Comparison of ENCODE assay signal across 24 cellular contexts in genomic region chr9:122378236-122378635, GRCh38. TPM values are rescaled to one million over a fixed set of nuclear protein-coding genes. Genes with fewer than 3 reads are reported as not detected.
"Had no signal": no experiment of that assay in that cellular context is flagged by ENCODE, and none has a peak within 500 bp of the region (broad histone marks: within the 10 kb centered on the region; RNA-seq: fewer than 3 reads in every experiment).

No MANE protein-coding gene starts in this region.

- H3K27me3 ChIP-seq: adrenal gland, ascending aorta, brain microvascular endothelial cell, esophagus squamous epithelium, gastrocnemius medialis, testis had no signal

- ATAC-seq: activated CD8-positive, alpha-beta memory T cell treated with anti-CD3 and anti-CD28 coated beads, Interleukin-2, amount 10 ng/mL, durations not matched to agents 7 days and 5 days; activated CD8-positive, alpha-beta T cell treated with anti-CD3 and anti-CD28 coated beads for 36 hours; gastrocnemius medialis had no signal

- H3K4me3 Mint-ChIP-seq: activated CD4-positive, alpha-beta T cell treated with anti-CD3 and anti-CD28 coated beads, Interleukin-2, amount 10 ng/mL, durations not matched to agents 7 days and 5 days; activated CD8-positive, alpha-beta memory T cell treated with anti-CD3 and anti-CD28 coated beads, Interleukin-2, amount 10 ng/mL, durations not matched to agents 7 days and 5 days; activated CD8-positive, alpha-beta T cell treated with anti-CD3 and anti-CD28 coated beads for 36 hours; activated naive CD4-positive, alpha-beta T cell treated with anti-CD3 and anti-CD28 coated beads, Interleukin-2, amount 50 U/mL, for 24 hours; nephron progenitor cell; type B pancreatic cell had no signal

- FAIRE-seq: colon had no signal

- H3K9me3 ChIP-seq: adrenal gland, ascending aorta, gastrocnemius medialis, testis had no signal

- H3K36me3 Mint-ChIP-seq: activated CD8-positive, alpha-beta memory T cell treated with anti-CD3 and anti-CD28 coated beads, Interleukin-2, amount 10 ng/mL, durations not matched to agents 7 days and 5 days; activated naive CD4-positive, alpha-beta T cell treated with anti-CD3 and anti-CD28 coated beads, Interleukin-2, amount 50 U/mL, for 24 hours; type B pancreatic cell had no signal

- H3K27me3 Mint-ChIP-seq: activated CD4-positive, alpha-beta T cell treated with anti-CD3 and anti-CD28 coated beads, Interleukin-2, amount 10 ng/mL, durations not matched to agents 7 days and 5 days had no signal

- DNase-seq: activated CD4-positive, alpha-beta T cell treated with anti-CD3 and anti-CD28 coated beads, Interleukin-2, amount 10 ng/mL, durations not matched to agents 7 days and 5 days; activated CD4-positive, CD25-positive, alpha-beta regulatory T cell treated with anti-CD3 and anti-CD28 coated beads, Interleukin-2, amount 50 U/mL, for 72 hours; activated CD8-positive, alpha-beta memory T cell treated with anti-CD3 and anti-CD28 coated beads, Interleukin-2, amount 10 ng/mL, durations not matched to agents 7 days and 5 days; activated CD8-positive, alpha-beta T cell treated with anti-CD3 and anti-CD28 coated beads for 36 hours; activated gamma-delta T cell treated with Interleukin-2 at 50 U/mL for 16 hours; activated T-cell treated with anti-CD3 and anti-CD28 coated beads, Interleukin-2, amount 50 U/mL, for 1 hour; adrenal gland; brain microvascular endothelial cell; dorsolateral prefrontal cortex; esophagus squamous epithelium; gastrocnemius medialis; hypothalamus; left ventricle myocardium inferior; nephron progenitor cell; occipital lobe; retina; stimulated activated CD4-positive, alpha-beta T cell treated with anti-CD3 and anti-CD28 coated beads, Interleukin-4, amount 100 ng/mL, for 1 hour; stimulated activated naive CD4-positive, alpha-beta T cell; testis; WERI-Rb-1 had no signal

- H3K9me3 Mint-ChIP-seq: activated naive CD4-positive, alpha-beta T cell treated with anti-CD3 and anti-CD28 coated beads, Interleukin-2, amount 50 U/mL, for 24 hours; type B pancreatic cell had no signal

- H3K36me3 ChIP-seq: adrenal gland, ascending aorta, brain microvascular endothelial cell, gastrocnemius medialis, left ventricle myocardium inferior, WERI-Rb-1 had no signal

- H3K4me1 Mint-ChIP-seq: activated CD4-positive, alpha-beta T cell treated with anti-CD3 and anti-CD28 coated beads, Interleukin-2, amount 10 ng/mL, durations not matched to agents 7 days and 5 days; activated CD8-positive, alpha-beta memory T cell treated with anti-CD3 and anti-CD28 coated beads, Interleukin-2, amount 10 ng/mL, durations not matched to agents 7 days and 5 days had no signal

- H3K27ac ChIP-seq: adrenal gland, ascending aorta, brain microvascular endothelial cell, dorsolateral prefrontal cortex, gastrocnemius medialis, left ventricle myocardium inferior, testis, WERI-Rb-1 had no signal

- H3K4me3 ChIP-seq: adrenal gland, ascending aorta, dorsolateral prefrontal cortex, esophagus squamous epithelium, gastrocnemius medialis, left ventricle myocardium inferior, testis had no signal

- H3K27ac Mint-ChIP-seq: activated CD4-positive, alpha-beta T cell treated with anti-CD3 and anti-CD28 coated beads, Interleukin-2, amount 10 ng/mL, durations not matched to agents 7 days and 5 days; activated CD8-positive, alpha-beta memory T cell treated with anti-CD3 and anti-CD28 coated beads, Interleukin-2, amount 10 ng/mL, durations not matched to agents 7 days and 5 days; activated CD8-positive, alpha-beta T cell treated with anti-CD3 and anti-CD28 coated beads for 36 hours; activated naive CD4-positive, alpha-beta T cell treated with anti-CD3 and anti-CD28 coated beads, Interleukin-2, amount 50 U/mL, for 24 hours; nephron progenitor cell; type B pancreatic cell had no signal

RNA-seq across cellular contexts. Expression of gene PTGS1, which starts 7.4 kb away (rescaled TPM):
- total RNA-seq: activated CD4-positive, alpha-beta T cell treated with anti-CD3 and anti-CD28 coated beads, Interleukin-2, amount 10 ng/mL, durations not matched to agents 7 days and 5 days had no signal
